In the genomic region with DNA sequence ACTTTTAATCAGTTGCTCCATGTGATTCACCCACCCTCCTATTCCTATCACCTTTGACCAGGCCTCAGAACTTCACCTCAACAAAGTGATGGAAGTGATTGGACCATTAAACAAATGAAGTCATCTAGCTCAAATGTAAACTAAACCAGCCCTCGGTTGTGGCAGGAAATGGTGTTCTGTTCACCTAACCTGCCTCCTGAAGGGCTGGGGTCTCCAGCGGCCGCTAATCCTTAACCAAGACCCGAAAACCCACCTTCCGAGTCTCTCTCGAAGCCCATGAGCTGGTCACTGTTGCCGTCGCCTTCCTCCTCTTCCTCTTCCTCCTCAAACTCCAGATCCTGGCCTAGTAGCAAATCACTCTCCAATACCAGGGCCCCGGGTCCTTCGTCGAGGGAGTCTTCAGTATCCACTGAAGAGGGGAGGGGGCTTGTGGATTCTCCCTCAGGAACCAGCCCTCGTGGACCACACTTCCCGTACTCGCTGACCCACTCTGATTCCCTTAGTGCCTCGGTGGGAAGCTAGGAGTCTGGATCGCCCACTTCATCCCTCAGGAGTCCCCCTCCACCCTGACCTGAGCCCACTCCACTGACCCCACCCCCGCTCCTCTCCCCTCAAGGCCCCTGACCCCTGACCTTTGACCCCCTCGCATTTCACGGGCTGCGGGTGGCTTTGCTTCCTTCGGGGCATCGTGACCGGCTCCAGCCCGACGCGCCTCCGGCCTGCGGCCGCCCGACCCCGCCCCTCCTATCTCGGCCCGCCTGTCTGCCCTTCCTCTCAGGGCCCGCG, we compare ENCODE assay signal across 8 cellular contexts. TPM values are rescaled to one million over a fixed set of nuclear protein-coding genes. Genes with fewer than 3 reads are reported as not detected.
A peak's percentile ranks its signal among the peaks of the same experiment; 100 is the strongest.
DNase-seq lines count a peak whose midpoint lies in the region; ATAC-seq, FAIRE-seq and TF ChIP-seq lines count a peak whose summit lies in the region.

No MANE protein-coding gene starts in this region.

- POLR2A ChIA-PET in RWPE1 (lab: Yijun Ruan, JAX; ENCODE audit: low non-redundant PET), result interaction anchor here (0.7 to 1.0 kb wide), 2 partner anchors 60 to 135 kb away, joined by 3 read pairs; no protein-coding TSS in a partner anchor

- dilution Hi-C loops in mammary epithelial cell (cut with HindIII; ENCODE audit: low sequenced_read_pairs), result loop anchor here (5.0 kb wide), 1 partner anchor 82 kb away; no protein-coding TSS in a partner anchor

- peaks cover 44% of the 10 kb centered on the region for H3K79me2 ChIP-seq in mammary epithelial cell (ENCODE audit: insufficient read depth, low read length)

- H3K9me3 ChIP-seq in mammary epithelial cell (replicated peaks; ENCODE audit: insufficient read depth, low read length) (no peaks in the 10 kb centered on the region), kidney (ENCODE audit: control insufficient read depth in 1 of 2, low read length in 2 of 2) (no peaks in the 10 kb centered on the region), small intestine (ENCODE audit: control insufficient read depth, low read depth) (no peaks in the 10 kb centered on the region)

- CTCF ChIA-PET in RWPE1 (lab: Yijun Ruan, JAX), result interaction anchor here (1.0 kb wide), 1 partner anchor 10 kb away, joined by 4 read pairs; the partner anchor contains the start of genes EIF2B4 and SNX17
- CTCF ChIA-PET in mammary epithelial cell (lab: Charles Lee; ENCODE audit: low non-redundant PET), result interaction anchor here (0.6 kb wide), 1 partner anchor 258 kb away, joined by 3 read pairs; no protein-coding TSS in a partner anchor

- ATAC-seq in HG03175 (IDR thresholded peaks at IDR 0.05; ENCODE audit: unreplicated experiment), result peak; percentile 43

- peak overlapping the region; percentile 60 for H2AFZ ChIP-seq in mammary epithelial cell (ENCODE audit: low read depth, low read length)

- TF ChIP-seq CTCF in RWPE1 (conservative IDR thresholded peaks at IDR 0.05; ENCODE audit: low read depth) (no peak), mammary epithelial cell (conservative IDR thresholded peaks at IDR 0.05 in 1 of 2, IDR thresholded peaks at IDR 0.05 in 1 of 2; ENCODE audit: extremely low read depth in 1 of 2, insufficient read depth in 1 of 2, low read depth in 1 of 2, low read length in 2 of 2) (no peak), kidney (IDR thresholded peaks at IDR 0.05; ENCODE audit: borderline replicate concordance, extremely low read depth, insufficient read depth) (no peak)

- WGBS in mammary epithelial cell (ENCODE audit: low coverage, missing lambda C conversion rate), result 13% methylated on average over 8 of the region's 35 CpGs
- 1% methylated on average over 34 to 35 of the region's 35 CpGs for WGBS in small intestine, 3 donors

- H3K27ac ChIP-seq in RWPE1 (peak overlapping the region; percentile 93), mammary epithelial cell (ENCODE audit: insufficient read depth, low read depth, low read length) (peak overlapping the region; percentile 86), kidney (ENCODE audit: low read depth in 2 of 2, low read length in 2 of 2) (peak overlapping the region; percentile 78 to 88), small intestine (ENCODE audit: low read depth in 1 of 2, low read length in 1 of 2) (peak overlapping the region; percentile 82 to 88)

- in situ Hi-C loops in mammary epithelial cell (cut with MboI; ENCODE audit: low sequenced_read_pairs in 2 of 2), result no loop called here

- peaks cover 30% of the 10 kb centered on the region for H3K4me1 ChIP-seq in mammary epithelial cell (ENCODE audit: insufficient read depth, low read length)
- H3K4me1 ChIP-seq in kidney (ENCODE audit: control insufficient read depth in 1 of 2, insufficient read depth in 1 of 2, low read depth in 1 of 2, low read length in 2 of 2), result peaks cover 14 to 15% of the 10 kb centered on the region in 2 donors
- H3K4me1 ChIP-seq in small intestine (ENCODE audit: control insufficient read depth in 2 of 2, insufficient read depth in 1 of 2, low read depth in 1 of 2, low read length in 1 of 2), result peaks cover 2% of the 10 kb centered on the region in 2 donors

- peak overlapping the region; percentile 93 for H3K4me2 ChIP-seq in mammary epithelial cell (ENCODE audit: insufficient read depth, low read depth, low read length)

- FAIRE-seq in kidney (lab: Jason Lieb, UNC) (no peak), small intestine (lab: Jason Lieb, UNC) (no peak)

- BruUV-seq in mammary epithelial cell (replicated peaks; lab: Mats Ljungman, UMichigan), result no TSS peak

- no peaks in the 10 kb centered on the region for H4K20me1 ChIP-seq in mammary epithelial cell (ENCODE audit: insufficient read depth, low read length)

- peak overlapping the region; percentile 66 to 87 (median 75) for H3K4me3 ChIP-seq in mammary epithelial cell (replicated peaks in 1 of 3; ENCODE audit: insufficient read depth in 1 of 3, low read depth in 2 of 3, low read length in 3 of 3)
- H3K4me3 ChIP-seq in kidney (ENCODE audit: low read length in 2 of 2), result peak overlapping the region; percentile 83 to 85
- H3K4me3 ChIP-seq in small intestine (ENCODE audit: low read depth in 1 of 2, low read length in 2 of 2), result peak overlapping the region; percentile 65 to 91

- no peaks in the 10 kb centered on the region for H3K27me3 ChIP-seq in mammary epithelial cell (ENCODE audit: insufficient read depth, low read length)
- H3K27me3 ChIP-seq in small intestine (ENCODE audit: control insufficient read depth in 2 of 2, insufficient read depth in 2 of 2, low read length in 2 of 2), result no peaks in the 10 kb centered on the region

- peak; percentile 65 for DNase-seq in SIG-M5 treated with dmso at 0.1 percent for 504 hours (lab: John Stamatoyannopoulos, UW; ENCODE audit: unreplicated experiment)
- DNase-seq in SIG-M5 (lab: John Stamatoyannopoulos, UW), result no peak
- DNase-seq in RWPE1 (ENCODE audit: low spot score), result peak; percentile 22
- DNase-seq in mammary epithelial cell, result peak; percentile 35
- peak; percentile 93 for DNase-seq in kidney
- DNase-seq in small intestine, result peak; percentile 81
- no peak for DNase-seq in NCI-H1694 treated with DMSO at 0.1 percent for 48 hours (lab: John Stamatoyannopoulos, UW)

- H3K36me3 ChIP-seq in mammary epithelial cell (ENCODE audit: insufficient read depth, low read length) (peaks cover 37% of the 10 kb centered on the region), kidney (ENCODE audit: control insufficient read depth in 1 of 2, insufficient read depth in 2 of 2, low read length in 2 of 2) (peaks cover 32 to 40% of the 10 kb centered on the region in 2 donors), small intestine (ENCODE audit: control insufficient read depth in 2 of 2, insufficient read depth in 2 of 2, low read length in 2 of 2) (peaks cover 16 to 32% of the 10 kb centered on the region in 2 donors)

- H3K9ac ChIP-seq in mammary epithelial cell (ENCODE audit: insufficient read depth, low read length) (peak overlapping the region; percentile 89), kidney (ENCODE audit: low read length in 2 of 2) (peak overlapping the region; percentile 85 to 96)

- intact Hi-C loops in mammary epithelial cell (cut with micrococcal nuclease), result loop anchor here (1.0 to 2.0 kb wide), 2 partner anchors 10 to 59 kb away; partner anchors contain the start of genes EIF2B4 and SNX17
- intact Hi-C loops in kidney (cut with DNase I), result no loop called here

RNA-seq across cellular contexts. Expression of gene ZNF513, which starts 0.5 kb away (rescaled TPM):
- total RNA-seq in mammary epithelial cell (10 to 100 TPM; 10.2 to 14.9 TPM), kidney (23.6 TPM)
- polyA plus RNA-seq in mammary epithelial cell (8.4 TPM), kidney (ENCODE audit: insufficient read depth, low read depth, low replicate concordance) (18.8 TPM), small intestine (10 to 100 TPM; 18.4 to 48.1 (median 37.0) TPM)
- polyA minus RNA-seq in mammary epithelial cell, result 19.8 TPM

RNA-seq across cellular contexts. Expression of gene SNX17, which starts 9.6 kb away (rescaled TPM):
- total RNA-seq in mammary epithelial cell, result 10 to 100 TPM; 86.0 to 87.5 TPM
- polyA plus RNA-seq in mammary epithelial cell, result 96.5 TPM
- 123 TPM for polyA minus RNA-seq in mammary epithelial cell
- 98.7 TPM for total RNA-seq in kidney
- 115 TPM for polyA plus RNA-seq in kidney (ENCODE audit: insufficient read depth, low read depth, low replicate concordance)
- polyA plus RNA-seq in small intestine, result 10 to 100 TPM; 64.6 to 76.6 (median 74.8) TPM

RNA-seq across cellular contexts. Expression of gene EIF2B4, which starts 9.9 kb away (rescaled TPM):
- 10 to 100 TPM; 19.8 to 42.3 TPM for total RNA-seq in mammary epithelial cell
- polyA plus RNA-seq in mammary epithelial cell, result 37.5 TPM
- 41.0 TPM for polyA minus RNA-seq in mammary epithelial cell
- total RNA-seq in kidney, result 35.8 TPM
- polyA plus RNA-seq in kidney (ENCODE audit: insufficient read depth, low read depth, low replicate concordance), result 49.6 TPM
- 10 to 100 TPM; 31.0 to 45.4 (median 41.1) TPM for polyA plus RNA-seq in small intestine

RNA-seq across cellular contexts. Expression of gene GTF3C2, which starts 23.5 kb away (rescaled TPM):
- 10 to 100 TPM; 26.7 to 55.5 TPM for total RNA-seq in mammary epithelial cell
- 49.5 TPM for polyA plus RNA-seq in mammary epithelial cell
- 56.9 TPM for polyA minus RNA-seq in mammary epithelial cell
- 59.3 TPM for total RNA-seq in kidney
- 38.3 TPM for polyA plus RNA-seq in kidney (ENCODE audit: insufficient read depth, low read depth, low replicate concordance)
- polyA plus RNA-seq in small intestine, result 10 to 100 TPM; 27.4 to 39.8 (median 31.6) TPM

RNA-seq across cellular contexts. Expression of gene PPM1G, which starts 29.4 kb away (rescaled TPM):
- total RNA-seq in mammary epithelial cell (100 to 1,000 TPM in 1 of 2 donors, 10 to 100 TPM in 1; 58.8 to 113 TPM), kidney (60.7 TPM)
- polyA plus RNA-seq in mammary epithelial cell (104 TPM), kidney (ENCODE audit: insufficient read depth, low read depth, low replicate concordance) (50.7 TPM), small intestine (10 to 100 TPM; 44.1 to 93.1 (median 45.4) TPM)
- polyA minus RNA-seq in mammary epithelial cell, result 138 TPM

Comparison
In these comparisons a context has a peak if more than half of its experiments do, and no peak if none do; other contexts are left out.
1. DNase-seq: peak in SIG-M5 treated with dmso at 0.1 percent for 504 hours (single experiment), RWPE1 (single experiment), mammary epithelial cell (single experiment), kidney (single experiment) and small intestine (single experiment); none in SIG-M5 (single experiment) and NCI-H1694 treated with DMSO at 0.1 percent for 48 hours (single experiment).
2. Peak in every context shown above with its lines, with median percentiles within 50 percentile points of each other: H3K27ac ChIP-seq and H3K4me3 ChIP-seq.